ENCODE assay signal across 8 cellular contexts in the genomic region with DNA sequence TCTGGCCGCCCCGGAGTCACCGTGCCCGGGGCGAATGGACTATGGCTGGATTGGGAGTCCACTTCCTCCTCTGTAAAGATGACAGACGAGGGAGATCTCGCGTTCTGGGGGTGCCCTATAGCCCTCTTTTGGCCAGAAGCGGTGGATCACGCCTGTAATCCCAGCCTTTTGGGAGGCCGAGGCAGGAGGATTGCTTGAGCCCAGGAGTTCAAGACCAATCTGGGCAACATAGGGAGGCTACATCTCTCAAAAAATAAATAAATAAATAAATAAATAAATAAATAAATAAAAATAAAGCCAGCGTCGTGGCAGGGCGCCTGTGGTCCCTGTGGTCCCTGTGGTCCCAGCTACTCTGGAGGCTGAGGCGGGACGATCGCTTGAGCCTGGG. TPM values are rescaled to one million over a fixed set of nuclear protein-coding genes. Genes with fewer than 3 reads are reported as not detected.
A peak's percentile ranks its signal among the peaks of the same experiment; 100 is the strongest.
DNase-seq lines count a peak whose midpoint lies in the region; ATAC-seq, FAIRE-seq and TF ChIP-seq lines count a peak whose summit lies in the region.
"Not testable (repeated sequence)": the region's sequence is repeated elsewhere in the genome, so short reads cannot be mapped to it uniquely, and the experiment has no call there.

No MANE protein-coding gene starts in this region.

- not testable (repeated sequence) for H3K27ac Mint-ChIP-seq in IgD-negative memory B cell

- H3K9me3 ChIP-seq in SU-DHL-6 (ENCODE audit: insufficient read depth, low read length); ascending aorta; pancreas; tibial nerve: not testable (repeated sequence)

- not testable (repeated sequence) for H3K9me2 ChIP-seq in SU-DHL-6 (replicated peaks; ENCODE audit: insufficient read depth, low read length)

- H3K4me3 Mint-ChIP-seq in IgD-negative memory B cell = peak overlapping the region; percentile 52 to 100 (median 89)

- H3K4me1 ChIP-seq in ascending aorta, pancreas, tibial nerve: not testable (repeated sequence)

- TF ChIP-seq POLR2A in erythroblast (IDR thresholded peaks at IDR 0.05; ENCODE audit: low read length); tibial nerve (IDR thresholded peaks at IDR 0.05): not testable (repeated sequence)

- H4K20me1 ChIP-seq in SU-DHL-6 (ENCODE audit: low read depth, low read length) = not testable (repeated sequence)

- FAIRE-seq in pancreas (lab: Jason Lieb, UNC) = not testable (repeated sequence)

- peak overlapping the region; percentile 74 for H3K9ac ChIP-seq in SU-DHL-6 (ENCODE audit: low read length)

- 13 to 30% methylated on average over 9 to 15 of the region's 17 CpGs for WGBS in pancreas, 2 donors
- 10 to 36% methylated on average over 2 to 12 of the region's 17 CpGs for WGBS in tibial nerve, 2 donors

- not testable (repeated sequence) for H3K27ac ChIP-seq in SU-DHL-6 (ENCODE audit: low read depth, low read length)
- H3K27ac ChIP-seq in ascending aorta (peak overlapping the region; percentile 69 to 83), pancreas (peak overlapping the region in 3 of 4 donors; percentile 39 to 89 (median 70)), tibial nerve (peak overlapping the region in 3 of 4 donors; percentile 72 to 86 (median 80))

- not testable (repeated sequence) for TF ChIP-seq EP300 in tibial nerve (IDR thresholded peaks at IDR 0.05)

- not testable (repeated sequence) for H3K27me3 ChIP-seq in SU-DHL-6 (ENCODE audit: low read length); ascending aorta; pancreas; tibial nerve

- DNase-seq in Caki2 (ENCODE audit: low read depth) (peak; percentile 14), erythroblast (lab: John Stamatoyannopoulos, UW) (peak; percentile 25 to 32), left kidney (ENCODE audit: low read depth, low spot score) (peak; percentile 22), pancreas (peak in 1 of 6 donors; percentile 7)
- not testable (repeated sequence) for DNase-seq in ascending aorta (ENCODE audit: low spot score in 2 of 2); tibial nerve (ENCODE audit: low spot score in 2 of 2)

- peak overlapping the region; percentile 44 for H3K4me2 ChIP-seq in SU-DHL-6 (ENCODE audit: low read depth, low read length, poor library complexity, severe bottlenecking)

- peak in 1 of 4 donors; percentile 8 for ATAC-seq in pancreas

- intact Hi-C loops in ascending aorta (cut with DNase I); pancreas (cut with DNase I): not testable (repeated sequence)

- not testable (repeated sequence) for H3K27me3 Mint-ChIP-seq in IgD-negative memory B cell

- not testable (repeated sequence) for H3F3A ChIP-seq in SU-DHL-6 (ENCODE audit: insufficient read depth)

- H3K9me3 Mint-ChIP-seq in IgD-negative memory B cell = not testable (repeated sequence)

- H2AFZ ChIP-seq in SU-DHL-6 (ENCODE audit: low read depth, low read length, severe bottlenecking) = peak overlapping the region; percentile 96

- H3K36me3 Mint-ChIP-seq in IgD-negative memory B cell = not testable (repeated sequence)

- not testable (repeated sequence) for TF ChIP-seq CTCF in SU-DHL-6 (IDR thresholded peaks at IDR 0.05; ENCODE audit: insufficient read depth, low read length, poor library complexity, severe bottlenecking); ascending aorta (IDR thresholded peaks at IDR 0.05); pancreas (IDR thresholded peaks at IDR 0.05); tibial nerve (IDR thresholded peaks at IDR 0.05)

- in situ Hi-C loops in Caki2 (cut with HindIII; ENCODE audit: low pct_unique_long_range_greater_than_20kb, low sequenced_read_pairs) = not testable (repeated sequence)

- H3K4me3 ChIP-seq in SU-DHL-6 (ENCODE audit: insufficient read depth, low read length, poor library complexity, severe bottlenecking) = peak overlapping the region; percentile 67
- H3K4me3 ChIP-seq in ascending aorta = peak overlapping the region; percentile 65 to 80
- H3K4me3 ChIP-seq in pancreas = peak overlapping the region in 3 of 4 donors; percentile 27 to 64 (median 54)
- peak overlapping the region in 3 of 4 donors; percentile 50 to 69 (median 57) for H3K4me3 ChIP-seq in tibial nerve

- not testable (repeated sequence) for H3K4me1 Mint-ChIP-seq in IgD-negative memory B cell

- H3K36me3 ChIP-seq in SU-DHL-6 (ENCODE audit: low read length); ascending aorta; pancreas; tibial nerve: not testable (repeated sequence)

- not testable (repeated sequence) for H3K79me2 ChIP-seq in SU-DHL-6 (ENCODE audit: insufficient read depth, low read length)

RNA-seq across cellular contexts. Expression of a gene that starts 30.4 kb away (rescaled TPM):
- total RNA-seq in Caki2 (2014; rRNA removed; shearing (Covaris generic); ENCODE audit: low replicate concordance) = 2.6 and 3.4 TPM in 2 replicates
- polyA plus RNA-seq in IgD-negative memory B cell = 0.90 TPM
- total RNA-seq in ascending aorta = 8.7 TPM
- total RNA-seq in pancreas = 10 to 100 TPM in 1 of 6 donors, 1 to 10 TPM in 5; 3.8 to 11.5 (median 8.1) TPM
- 10 to 100 TPM; 20.7 to 35.7 TPM for polyA plus RNA-seq in pancreas
- total RNA-seq in tibial nerve = 10 to 100 TPM in 3 of 4 donors, 1 to 10 TPM in 1; 3.3 to 26.7 (median 11.9) TPM
